8 cellular contexts compared by ENCODE assay signal in genomic region chr20:57748601-57749130, GRCh38. TPM values are rescaled to one million over a fixed set of nuclear protein-coding genes. Genes with fewer than 3 reads are reported as not detected.
A peak's percentile ranks its signal among the peaks of the same experiment; 100 is the strongest.
DNase-seq lines count a peak whose midpoint lies in the region; ATAC-seq lines count a peak whose summit lies in the region.

No MANE protein-coding gene starts in this region.

- no peaks in the 10 kb centered on the region for H3K79me1 ChIP-seq in neuronal stem cell (ENCODE audit: low read depth, low read length)

- H3K23ac ChIP-seq in neuronal stem cell (ENCODE audit: low read depth, low read length, poor library complexity), result no peak overlapping the region

- H3K27me3 Mint-ChIP-seq in activated T-cell treated with anti-CD3 and anti-CD28 coated beads, Interleukin-2, amount 50 U/mL, for 72 hours (ENCODE audit: low read depth), result peaks cover 32% of the 10 kb centered on the region

- H3K4me1 ChIP-seq in NT2/D1 (ENCODE audit: insufficient read depth, insufficient read length) (peaks cover 13% of the 10 kb centered on the region), neuronal stem cell (ENCODE audit: control insufficient read depth in 2 of 2, insufficient read depth in 1 of 2, low read depth in 1 of 2, low read length in 2 of 2) (peaks cover 0 to 4% of the 10 kb centered on the region in 2 donors), stomach smooth muscle (ENCODE audit: control insufficient read depth, insufficient read depth, low read length) (peaks cover 29% of the 10 kb centered on the region)

- no peak overlapping the region for H3K4me2 ChIP-seq in neuronal stem cell (ENCODE audit: insufficient read depth, low read length, poor library complexity, severe bottlenecking)

- H3K27ac ChIP-seq in neuronal stem cell (replicated peaks; ENCODE audit: low read length) (no peak overlapping the region), stomach smooth muscle (ENCODE audit: low read length) (peak overlapping the region; percentile 77)

- H3K4me3 ChIP-seq in NT2/D1 (ENCODE audit: insufficient read length, low read depth) (no peak overlapping the region), neuronal stem cell (ENCODE audit: low read length in 2 of 2) (no peak overlapping the region), stomach smooth muscle (ENCODE audit: low read length in 2 of 2) (peak overlapping the region; percentile 12 to 69)

- H3K9me3 ChIP-seq in NT2/D1 (ENCODE audit: insufficient read depth, low read length) (no peaks in the 10 kb centered on the region), neuronal stem cell (replicated peaks in 1 of 2; ENCODE audit: control insufficient read depth in 2 of 2, insufficient read depth in 1 of 2, low read depth in 1 of 2, low read length in 2 of 2) (no peaks in the 10 kb centered on the region), stomach smooth muscle (ENCODE audit: control insufficient read depth in 2 of 2, low read length in 2 of 2) (no peaks in the 10 kb centered on the region)

- ATAC-seq in HG03039 (IDR thresholded peaks at IDR 0.05; ENCODE audit: unreplicated experiment), result peak; percentile 55
- ATAC-seq in activated T-cell treated with anti-CD3 and anti-CD28 coated beads, Interleukin-2, amount 50 U/mL, for 72 hours (replicated peaks in 1 of 2), result peak; percentile 91
- ATAC-seq in HG02938 (IDR thresholded peaks at IDR 0.05; ENCODE audit: unreplicated experiment), result no peak

- peak overlapping the region; percentile 36 for H3K18ac ChIP-seq in neuronal stem cell (ENCODE audit: low read length)

- H2BK5ac ChIP-seq in neuronal stem cell (ENCODE audit: low read length), result peak overlapping the region; percentile 77

- H3K36me3 Mint-ChIP-seq in activated T-cell treated with anti-CD3 and anti-CD28 coated beads, Interleukin-2, amount 50 U/mL, for 72 hours (ENCODE audit: insufficient read depth in 2 of 2), result peaks cover 0 to 2% of the 10 kb centered on the region in 2 donors

- H3K9me3 Mint-ChIP-seq in activated T-cell treated with anti-CD3 and anti-CD28 coated beads, Interleukin-2, amount 50 U/mL, for 72 hours, result no peaks in the 10 kb centered on the region

- H3K36me3 ChIP-seq in NT2/D1 (ENCODE audit: insufficient read depth, insufficient read length, low read length), result no peaks in the 10 kb centered on the region
- H3K36me3 ChIP-seq in neuronal stem cell (replicated peaks in 1 of 2; ENCODE audit: control insufficient read depth in 2 of 2, insufficient read depth in 2 of 2, low read length in 2 of 2), result no peaks in the 10 kb centered on the region
- H3K36me3 ChIP-seq in stomach smooth muscle (ENCODE audit: control insufficient read depth in 2 of 2, insufficient read depth in 2 of 2, low read length in 2 of 2), result no peaks in the 10 kb centered on the region

- peak overlapping the region; percentile 16 for H3K9ac ChIP-seq in NT2/D1 (ENCODE audit: insufficient read length, low read depth)
- no peak overlapping the region for H3K9ac ChIP-seq in neuronal stem cell (ENCODE audit: low read depth, low read length, poor library complexity)
- peak overlapping the region; percentile 36 to 56 for H3K9ac ChIP-seq in stomach smooth muscle (ENCODE audit: low read length in 2 of 2)

- peak overlapping the region; percentile 1 for H4K8ac ChIP-seq in neuronal stem cell (ENCODE audit: low read depth, low read length)

- H2BK15ac ChIP-seq in neuronal stem cell (ENCODE audit: low read length), result no peak overlapping the region

- H2BK120ac ChIP-seq in neuronal stem cell (ENCODE audit: low read depth, low read length), result no peak overlapping the region

- H3K27ac Mint-ChIP-seq in activated T-cell treated with anti-CD3 and anti-CD28 coated beads, Interleukin-2, amount 50 U/mL, for 72 hours, result peak overlapping the region; percentile 63

- H2AK5ac ChIP-seq in neuronal stem cell (ENCODE audit: low read depth, low read length), result no peak overlapping the region

- H3K27me3 ChIP-seq in NT2/D1 (ENCODE audit: insufficient read depth, insufficient read length) (no peaks in the 10 kb centered on the region), neuronal stem cell (ENCODE audit: control insufficient read depth in 3 of 3, insufficient read depth in 3 of 3, low read depth in 1 of 3, low read length in 3 of 3) (peaks cover 0 to 7% (median 0%) of the 10 kb centered on the region in 3 experiments), stomach smooth muscle (ENCODE audit: control insufficient read depth in 1 of 2, insufficient read depth in 2 of 2, low read length in 2 of 2) (no peaks in the 10 kb centered on the region)

- no peak overlapping the region for H2AFZ ChIP-seq in neuronal stem cell (ENCODE audit: low read length)

- H3K14ac ChIP-seq in neuronal stem cell (ENCODE audit: low read length), result peak overlapping the region; percentile 63

- no CpG with 5 or more reads among the region's 29 CpGs for WGBS in neuronal stem cell (ENCODE audit: extremely low coverage in 2 of 2, insufficient read length in 2 of 2, insufficient replicate concordance in 1 of 2), 2 donors

- H3K4ac ChIP-seq in neuronal stem cell (ENCODE audit: low read length), result no peak overlapping the region

- no peak overlapping the region for H2BK12ac ChIP-seq in neuronal stem cell (ENCODE audit: low read length)

- DNase-seq in COR-L47 (lab: John Stamatoyannopoulos, UW), result peak; percentile 93
- DNase-seq in NT2/D1 (ENCODE audit: low read depth, low spot score), result no peak
- peak; percentile 52 to 59 for DNase-seq in activated T-cell treated with anti-CD3 and anti-CD28 coated beads, Interleukin-2, amount 50 U/mL, for 72 hours
- peak; percentile 49 for DNase-seq in fibroblast of peridontal ligament (ENCODE audit: extremely low read depth)
- DNase-seq in neuronal stem cell (ENCODE audit: low spot score), result peak; percentile 6

- no peak overlapping the region for H4K91ac ChIP-seq in neuronal stem cell (ENCODE audit: low read depth, low read length, poor library complexity)

- peaks cover 14% of the 10 kb centered on the region for H3K4me1 Mint-ChIP-seq in activated T-cell treated with anti-CD3 and anti-CD28 coated beads, Interleukin-2, amount 50 U/mL, for 72 hours (ENCODE audit: low read depth)

- H3K4me3 Mint-ChIP-seq in activated T-cell treated with anti-CD3 and anti-CD28 coated beads, Interleukin-2, amount 50 U/mL, for 72 hours, result peak overlapping the region; percentile 76 to 80

RNA-seq across cellular contexts. Expression of gene PMEPA1, which starts 38.9 kb away (rescaled TPM):
- 1 to 10 TPM; 4.3 to 4.6 TPM for total RNA-seq in activated T-cell treated with anti-CD3 and anti-CD28 coated beads, Interleukin-2, amount 50 U/mL, for 72 hours
- polyA plus RNA-seq in neuronal stem cell (2013, experiment 1 of 2), result 0.10 TPM
- polyA plus RNA-seq in neuronal stem cell (2013, experiment 2 of 2), result 0.08 TPM

Comparison
In these comparisons a context has a peak if more than half of its experiments do, and no peak if none do; other contexts are left out.
1. H3K4me3 ChIP-seq: peak in stomach smooth muscle (2 of 2); none in NT2/D1 (single experiment) and neuronal stem cell (0 of 2).